In genomic region chr10:21234761-21235160, GRCh38 we compare ENCODE assay signal across 35 cellular contexts.
"Had no signal": no experiment of that assay in that cellular context is flagged by ENCODE, and none has a peak within 500 bp of the region (broad histone marks: within the 10 kb centered on the region; RNA-seq: fewer than 3 reads in every experiment).

No MANE protein-coding gene starts in this region.

- H3K9ac ChIP-seq: KMS-11 had no signal

- H3K27me3 ChIP-seq: MG63 had no signal

- H3K4me3 ChIP-seq: MG63 had no signal

- H3K27ac ChIP-seq: KMS-11 had no signal

- H3K9me3 ChIP-seq: MG63 had no signal

- DNase-seq: Karpas-422, Kasumi-1, KG1, MG63, MM.1S, MV-4-11, NCI-H1048, NCI-H1092, NCI-H1092 treated with DMSO at 0.1 percent for 48 hours, NCI-H1105, NCI-H1105 treated with DMSO at 0.1 percent for 48 hours, NCI-H1417, NCI-H1417 treated with DMSO at 0.1 percent for 48 hours, NCI-H1436, NCI-H1436 treated with DMSO at 0.1 percent for 48 hours, NCI-H146, NCI-H1694, NCI-H1694 treated with DMSO at 0.1 percent for 48 hours, NCI-H187, NCI-H187 treated with DMSO at 0.1 percent for 48 hours, NCI-H1930, NCI-H2029, NCI-H2029 treated with DMSO at 0.1 percent for 48 hours, NCI-H2081, NCI-H2081 treated with DMSO at 0.1 percent for 48 hours, NCI-H2107, NCI-H2171, NCI-H2171 treated with DMSO at 0.1 percent for 48 hours, NCI-H2227 treated with DMSO at 0.1 percent for 48 hours, NCI-H226, NCI-H345, NCI-H446, NCI-H446 treated with DMSO at 0.1 percent for 48 hours, NCI-H510A had no signal

- H3K36me3 ChIP-seq: MG63 had no signal

- H3K4me2 ChIP-seq: KMS-11 had no signal
